ENCODE assay signal across 3 cellular contexts in genomic region chr5:39275865-39276264, GRCh38. TPM values are rescaled to one million over a fixed set of nuclear protein-coding genes. Genes with fewer than 3 reads are reported as not detected.
"Had no signal": no experiment of that assay in that cellular context is flagged by ENCODE, and none has a peak within 500 bp of the region (broad histone marks: within the 10 kb centered on the region; RNA-seq: fewer than 3 reads in every experiment).

No MANE protein-coding gene starts in this region.

RNA-seq across cellular contexts. Expression of gene FYB1, which starts 56.5 kb away (rescaled TPM):
- total RNA-seq: endodermal cell, lung microvascular endothelial cell had no signal
- polyA plus RNA-seq: neural cell had no signal
